ENCODE assay signal across 8 cellular contexts in the genomic region with DNA sequence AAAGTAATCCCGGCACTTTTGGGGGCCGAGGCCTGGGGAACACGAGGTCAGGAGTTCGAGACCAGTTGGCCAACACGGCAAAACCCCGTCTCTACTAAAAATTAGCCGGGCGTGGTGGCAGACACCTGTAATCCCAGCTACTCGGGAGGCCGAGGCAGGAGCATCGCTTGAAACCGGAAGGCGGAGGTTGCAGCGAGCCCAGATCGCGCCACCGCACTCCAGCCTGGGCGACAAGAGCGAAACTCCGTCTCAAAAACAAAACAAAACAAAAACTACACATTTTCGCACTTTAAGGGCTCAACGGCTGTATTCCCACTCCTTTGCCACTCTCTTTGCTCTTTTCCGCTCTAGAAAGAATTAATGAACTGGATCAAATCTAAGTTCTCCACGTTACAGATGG. TPM values are rescaled to one million over a fixed set of nuclear protein-coding genes. Genes with fewer than 3 reads are reported as not detected.
DNase-seq lines count a peak whose midpoint lies in the region; TF ChIP-seq lines count a peak whose summit lies in the region.

No MANE protein-coding gene starts in this region.

- peaks cover 31% of the 10 kb centered on the region for H3K4me1 Mint-ChIP-seq in nephron progenitor cell

- H3K27me3 Mint-ChIP-seq in nephron progenitor cell (ENCODE audit: low read depth, poor library complexity): peaks cover 4% of the 10 kb centered on the region

- no peaks in the 10 kb centered on the region for H3K4me1 ChIP-seq in MM.1S (ENCODE audit: low read length)
- H3K4me1 ChIP-seq in duodenal mucosa (ENCODE audit: control insufficient read depth in 1 of 2, insufficient read depth in 2 of 2, low read length in 2 of 2): peaks cover 10 to 11% of the 10 kb centered on the region in 2 donors

- H3K4me3 ChIP-seq in BJ (ENCODE audit: low read depth, low read length): peak overlapping the region; percentile 99
- H3K4me3 ChIP-seq in MM.1S (ENCODE audit: low read length): peak overlapping the region; percentile 81
- peak overlapping the region; percentile 92 to 96 for H3K4me3 ChIP-seq in duodenal mucosa (ENCODE audit: low read depth in 1 of 2, low read length in 2 of 2)

- H3K27ac ChIP-seq in MM.1S (ENCODE audit: low read length) (peak overlapping the region; percentile 49; the same call in 1 of the 2 replicates), duodenal mucosa (ENCODE audit: low read depth, low read length) (peak overlapping the region; percentile 92)

- H2AFZ ChIP-seq in MM.1S (ENCODE audit: low read length): peak overlapping the region; percentile 81

- no peaks in the 10 kb centered on the region for H3K9me2 ChIP-seq in MM.1S (replicated peaks; ENCODE audit: insufficient read depth, low read length)

- H3K36me3 ChIP-seq in BJ (ENCODE audit: control insufficient read depth, insufficient read depth, low read length): peaks cover 3% of the 10 kb centered on the region
- no peaks in the 10 kb centered on the region for H3K36me3 ChIP-seq in MM.1S (replicated peaks; ENCODE audit: insufficient read depth, low read length)
- peaks cover 0 to 16% of the 10 kb centered on the region in 2 donors for H3K36me3 ChIP-seq in duodenal mucosa (ENCODE audit: control insufficient read depth in 1 of 2, insufficient read depth in 2 of 2, low read length in 2 of 2)

- CTCF ChIA-PET in BJ (lab: Yijun Ruan, JAX): no interaction called here

- no peaks in the 10 kb centered on the region for H3K27me3 ChIP-seq in BJ (ENCODE audit: control insufficient read depth, insufficient read depth, low read length)
- H3K27me3 ChIP-seq in MM.1S (replicated peaks; ENCODE audit: insufficient read depth, low read length): no peaks in the 10 kb centered on the region
- H3K27me3 ChIP-seq in duodenal mucosa (ENCODE audit: control insufficient read depth in 1 of 2, insufficient read depth in 2 of 2, low read length in 2 of 2): no peaks in the 10 kb centered on the region

- POLR2A ChIA-PET in BJ (lab: Charles Lee): no interaction called here

- DNase-seq in BJ (ENCODE audit: low read depth): no peak
- no peak for DNase-seq in MM.1S
- DNase-seq in nephron progenitor cell: no peak
- DNase-seq in HK-2 (ENCODE audit: unreplicated experiment): no peak
- no peak for DNase-seq in SK-N-DZ (ENCODE audit: low spot score)
- no peak for DNase-seq in NCI-H2107 treated with DMSO at 0.1 percent for 48 hours (lab: John Stamatoyannopoulos, UW; ENCODE audit: unreplicated experiment)
- DNase-seq in NCI-H1694 (lab: John Stamatoyannopoulos, UW): no peak

- H3K79me2 ChIP-seq in MM.1S (ENCODE audit: low read length): peaks cover 19% of the 10 kb centered on the region

- no peaks in the 10 kb centered on the region for H3F3A ChIP-seq in MM.1S (ENCODE audit: insufficient read depth, low read length)

- no peaks in the 10 kb centered on the region for H3K9me3 ChIP-seq in MM.1S (replicated peaks; ENCODE audit: insufficient read depth, low read length)
- H3K9me3 ChIP-seq in duodenal mucosa (ENCODE audit: control insufficient read depth in 1 of 2, low read length in 2 of 2): no peaks in the 10 kb centered on the region

- no peak for TF ChIP-seq CTCF in BJ (IDR thresholded peaks at IDR 0.05; ENCODE audit: insufficient read depth, low read depth, low read length)
- TF ChIP-seq CTCF in MM.1S (IDR thresholded peaks at IDR 0.05; ENCODE audit: low read length): no peak
- TF ChIP-seq CTCF in nephron progenitor cell (IDR thresholded peaks at IDR 0.05): no peak

- H3K4me2 ChIP-seq in MM.1S (ENCODE audit: low read depth, low read length): peak overlapping the region; percentile 72

- H3K36me3 Mint-ChIP-seq in nephron progenitor cell (ENCODE audit: low read depth): peaks cover 26% of the 10 kb centered on the region

- H3K9ac ChIP-seq in MM.1S (ENCODE audit: low read length): peak overlapping the region; percentile 84; the same call in 1 of the 2 replicates
- H3K9ac ChIP-seq in duodenal mucosa (ENCODE audit: low read depth in 1 of 2, low read length in 2 of 2): peak overlapping the region; percentile 86

- H3K9me3 Mint-ChIP-seq in nephron progenitor cell: peaks cover 4% of the 10 kb centered on the region

- peak overlapping the region; percentile 96 for H3K4me3 Mint-ChIP-seq in nephron progenitor cell

- no peaks in the 10 kb centered on the region for H4K20me1 ChIP-seq in MM.1S (ENCODE audit: insufficient read depth, low read length)

- peak overlapping the region; percentile 96 for H3K27ac Mint-ChIP-seq in nephron progenitor cell

RNA-seq across cellular contexts. Expression of a gene that starts 0.8 kb away (rescaled TPM):
- 5.2 and 9.7 TPM in 2 replicates for polyA plus RNA-seq in BJ (2011; rRNA removed)
- 10.6 and 15.2 TPM in 2 replicates for polyA minus RNA-seq in BJ (2011; rRNA and poly(A)+ RNA removed)
- 32.2 and 32.5 TPM in 2 replicates for polyA plus RNA-seq in SK-N-DZ (2014; cell fraction: cytosol; rRNA removed)
- 99.4 and 100 TPM in 2 replicates for polyA plus RNA-seq in SK-N-DZ (2014; cell fraction: nucleus; rRNA removed)

RNA-seq across cellular contexts. Expression of a gene that starts 15.8 kb away (rescaled TPM):
- not detected in 2 replicates for polyA plus RNA-seq in BJ (2011; rRNA removed)
- not detected in 2 replicates for polyA minus RNA-seq in BJ (2011; rRNA and poly(A)+ RNA removed)
- polyA plus RNA-seq in SK-N-DZ (2014; cell fraction: cytosol; rRNA removed): not detected in 2 replicates
- 0.14 TPM in 1 of 2 replicates, not detected in the other for polyA plus RNA-seq in SK-N-DZ (2014; cell fraction: nucleus; rRNA removed)

RNA-seq across cellular contexts. Expression of a gene that starts 53.5 kb away (rescaled TPM):
- polyA plus RNA-seq in BJ (2011; rRNA removed): 15.7 and 34.9 TPM in 2 replicates
- polyA minus RNA-seq in BJ (2011; rRNA and poly(A)+ RNA removed): 25.9 and 31.4 TPM in 2 replicates
- 59.4 and 66.2 TPM in 2 replicates for polyA plus RNA-seq in SK-N-DZ (2014; cell fraction: cytosol; rRNA removed)
- 97.9 and 136 TPM in 2 replicates for polyA plus RNA-seq in SK-N-DZ (2014; cell fraction: nucleus; rRNA removed)
